ENCODE assay signal across 30 cellular contexts in the genomic region with DNA sequence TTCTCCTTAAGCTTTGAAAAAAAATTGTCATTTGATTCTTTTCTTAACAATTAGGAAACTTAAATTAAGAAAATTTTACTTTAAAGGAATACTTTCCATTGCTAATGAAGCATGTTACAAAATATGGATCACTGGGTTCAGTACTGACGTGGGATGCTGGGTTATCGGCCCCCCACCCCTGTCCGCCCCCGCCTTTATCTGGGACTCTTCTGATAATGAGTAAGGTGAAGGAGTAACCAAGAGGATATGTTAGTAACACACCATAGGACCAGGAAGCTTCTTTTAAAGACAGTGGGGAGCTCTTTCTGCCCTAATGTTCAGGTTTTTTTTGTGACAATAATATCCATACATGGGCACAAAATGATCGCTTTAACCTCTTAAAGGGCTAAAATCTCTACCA. TPM values are rescaled to one million over a fixed set of nuclear protein-coding genes. Genes with fewer than 3 reads are reported as not detected.
A peak's percentile ranks its signal among the peaks of the same experiment; 100 is the strongest.
DNase-seq lines count a peak whose midpoint lies in the region; ATAC-seq, FAIRE-seq and TF ChIP-seq lines count a peak whose summit lies in the region.
"Had no signal": no experiment of that assay in that cellular context is flagged by ENCODE, and none has a peak within 500 bp of the region (broad histone marks: within the 10 kb centered on the region; RNA-seq: fewer than 3 reads in every experiment).

No MANE protein-coding gene starts in this region.

- H3K4me2 ChIP-seq in K562 (ENCODE audit: insufficient read depth, low read length): no peak overlapping the region
- H3K4me2 ChIP-seq: A549; BLaER1; BLaER1 treated with 17β-estradiol and CSF1 and Interleukin-3, amounts not matched to agents 10 nM and 100 nM had no signal

- ATAC-seq in K562: peak; percentile 73
- ATAC-seq: A549; CD8-positive, alpha-beta T cell had no signal

- no peaks in the 10 kb centered on the region for H3K79me2 ChIP-seq in K562 (ENCODE audit: control insufficient read depth, insufficient read depth, low read length)

- TF ChIP-seq POLR2A in K562 (conservative IDR thresholded peaks at IDR 0.05): no peak

- intact Hi-C loops in K562 (cut with micrococcal nuclease): no loop called here

- no peak for TF ChIP-seq CTCF in K562 (IDR thresholded peaks at IDR 0.05 in 2 of 3, conservative IDR thresholded peaks at IDR 0.05 in 1 of 3; ENCODE audit: insufficient read depth in 2 of 3, low read depth in 1 of 3, low read length in 3 of 3)

- H2AFZ ChIP-seq in K562 (ENCODE audit: low read depth, low read length): peak overlapping the region; percentile 28; the same call in 1 of the 2 replicates

- CTCF ChIA-PET in K562 (lab: Yijun Ruan, JAX; ENCODE audit: low intra/inter-chr PET ratio): no interaction called here

- BruUV-seq in K562 (replicated peaks; lab: Mats Ljungman, UMichigan): no TSS peak

- peak; percentile 60 for FAIRE-seq in K562 (lab: Jason Lieb, UNC)
- FAIRE-seq: A204.1, A549, D721Med had no signal

- H4K20me1 ChIP-seq in K562 (replicated peaks; ENCODE audit: control insufficient read depth, insufficient read depth, low read length): no peaks in the 10 kb centered on the region
- H4K20me1 ChIP-seq: BLaER1; BLaER1 treated with 17β-estradiol and CSF1 and Interleukin-3, amounts not matched to agents 10 nM and 100 nM had no signal

- H3K9me3 ChIP-seq in K562 (replicated peaks; ENCODE audit: control insufficient read depth, insufficient read depth, low read depth, low read length): no peaks in the 10 kb centered on the region
- H3K9me3 ChIP-seq: A549; BE2C; BLaER1; BLaER1 treated with 17β-estradiol and CSF1 and Interleukin-3, amounts not matched to agents 10 nM and 100 nM; Caco-2 had no signal

- peaks cover 0 to 12% of the 10 kb centered on the region in 2 experiments; a peak in 3 of 5 replicates for H3K4me1 ChIP-seq in K562 (replicated peaks in 1 of 2; ENCODE audit: control insufficient read depth in 2 of 2, insufficient read depth in 2 of 2, low read length in 2 of 2)
- H3K4me1 ChIP-seq: BE2C, Caco-2 had no signal

- POLR2A ChIA-PET in K562 (lab: Yijun Ruan, JAX): interaction anchor here (0.7 kb wide), 1 partner anchor 10 kb away, joined by 3 read pairs; no protein-coding TSS in a partner anchor

- H3K9me1 ChIP-seq in K562 (ENCODE audit: control insufficient read depth, insufficient read depth, low read length): no peaks in the 10 kb centered on the region

- no peak overlapping the region for H3K27ac ChIP-seq in K562 (ENCODE audit: extremely low read depth, low read depth, low read length)
- H3K27ac ChIP-seq: 22Rv1; BLaER1; BLaER1 treated with 17β-estradiol and CSF1 and Interleukin-3, amounts not matched to agents 10 nM and 100 nM; C4-2B had no signal

- 0 out of 4 replicates have a peak overlapping the region, but pooled peaks of 1 of the 2 experiments have one; percentile 2 for H3K9ac ChIP-seq in K562 (ENCODE audit: insufficient read depth in 1 of 2, low read depth in 2 of 2, low read length in 2 of 2)
- H3K9ac ChIP-seq: BLaER1; BLaER1 treated with 17β-estradiol and CSF1 and Interleukin-3, amounts not matched to agents 10 nM and 100 nM had no signal

- TF ChIP-seq EP300 in K562 (IDR thresholded peaks at IDR 0.05; ENCODE audit: low read length): no peak

- H3K27me3 ChIP-seq in K562 (ENCODE audit: control insufficient read depth in 2 of 2, insufficient read depth in 2 of 2, low read length in 2 of 2): no peaks in the 10 kb centered on the region; a peak in 1 of 5 replicates
- H3K27me3 ChIP-seq: BLaER1; BLaER1 treated with 17β-estradiol and CSF1 and Interleukin-3, amounts not matched to agents 10 nM and 100 nM had no signal

- 16% methylated on average over 5 of the region's 5 CpGs for WGBS in K562 (ENCODE audit: insufficient coverage, low coverage, missing lambda C conversion rate)

- DNase-seq in K562 (ENCODE audit: extremely low read depth in 1 of 4, low spot score in 3 of 4) (peak; percentile 40 to 47 (median 43)), C1 segment of cervical spinal cord (lab: John Stamatoyannopoulos, UW) (no peak)
- DNase-seq: 8988T; ACHN; AML-193; BE2C; Caco-2; Calu3; CD4-positive, alpha-beta memory T cell; CD4-positive, alpha-beta T cell; CD4-positive, CD25-positive, alpha-beta regulatory T cell; CD8-positive, alpha-beta memory T cell; CD8-positive, alpha-beta T cell; COR-L47; DMS 273 treated with DMSO at 0.1 percent for 48 hours; DMS153; DMS53; DMS79; DMS79 treated with DMSO at 0.1 percent for 48 hours; DND-41; EL had no signal

- H3K36me3 ChIP-seq in K562 (ENCODE audit: control insufficient read depth, insufficient read depth, low read length): no peaks in the 10 kb centered on the region
- H3K36me3 ChIP-seq: BE2C; BLaER1; BLaER1 treated with 17β-estradiol and CSF1 and Interleukin-3, amounts not matched to agents 10 nM and 100 nM had no signal

- in situ Hi-C loops in K562 (cut with MboI): no loop called here

- no peak overlapping the region for H3K4me3 ChIP-seq in K562
- H3K4me3 ChIP-seq: A549; BLaER1; BLaER1 treated with 17β-estradiol and CSF1 and Interleukin-3, amounts not matched to agents 10 nM and 100 nM had no signal

- no peak for TF ChIP-seq RAD21 in K562 (CRISPR knock-in tag; conservative IDR thresholded peaks at IDR 0.05 in 1 of 2, IDR thresholded peaks at IDR 0.05 in 1 of 2)

TF ChIP-seq in K562, 482 proteins besides CTCF, POLR2A, EP300 and RAD21 (continues in another document):
- no peak for TF ChIP-seq SLC30A9 (CRISPR knock-in tag; IDR thresholded peaks at IDR 0.05)
- no peak for TF ChIP-seq NFYB (IDR thresholded peaks at IDR 0.05; ENCODE audit: extremely low read depth, insufficient read length)
- no peak for TF ChIP-seq HNRNPL (IDR thresholded peaks at IDR 0.05; ENCODE audit: low read depth, low read length)
- TF ChIP-seq NR2C1 (IDR thresholded peaks at IDR 0.05): no peak
- TF ChIP-seq NR2C1 (tag; IDR thresholded peaks at IDR 0.05): no peak
- TF ChIP-seq, protein P1, sequence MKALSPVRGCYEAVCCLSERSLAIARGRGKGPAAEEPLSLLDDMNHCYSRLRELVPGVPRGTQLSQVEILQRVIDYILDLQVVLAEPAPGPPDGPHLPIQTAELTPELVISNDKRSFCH (CRISPR knock-in tag; IDR thresholded peaks at IDR 0.05): no peak
- TF ChIP-seq, protein P1 (tag; IDR thresholded peaks at IDR 0.05): no peak
- no peak for TF ChIP-seq L3MBTL2 (IDR thresholded peaks at IDR 0.05)
- no peak for TF ChIP-seq PHB (CRISPR knock-in tag; IDR thresholded peaks at IDR 0.05)
- peak; percentile 41; the same call in 1 of the 2 replicates for TF ChIP-seq DPF2 (IDR thresholded peaks at IDR 0.05)
- TF ChIP-seq, protein P2, sequence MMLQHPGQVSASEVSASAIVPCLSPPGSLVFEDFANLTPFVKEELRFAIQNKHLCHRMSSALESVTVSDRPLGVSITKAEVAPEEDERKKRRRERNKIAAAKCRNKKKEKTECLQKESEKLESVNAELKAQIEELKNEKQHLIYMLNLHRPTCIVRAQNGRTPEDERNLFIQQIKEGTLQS (IDR thresholded peaks at IDR 0.05): no peak
- TF ChIP-seq, protein P2 (CRISPR knock-in tag; conservative IDR thresholded peaks at IDR 0.05): no peak
- no peak for TF ChIP-seq NCOA6 (IDR thresholded peaks at IDR 0.05)
- TF ChIP-seq ZNF699 (CRISPR knock-in tag; IDR thresholded peaks at IDR 0.05; ENCODE audit: insufficient replicate concordance): no peak
- TF ChIP-seq XRCC5 (IDR thresholded peaks at IDR 0.05; ENCODE audit: low read depth, low read length): no peak
- TF ChIP-seq KLF6 (CRISPR knock-in tag; IDR thresholded peaks at IDR 0.05; ENCODE audit: borderline replicate concordance): no peak
- no peak for TF ChIP-seq NFIC (IDR thresholded peaks at IDR 0.05)
- TF ChIP-seq, protein P3, sequence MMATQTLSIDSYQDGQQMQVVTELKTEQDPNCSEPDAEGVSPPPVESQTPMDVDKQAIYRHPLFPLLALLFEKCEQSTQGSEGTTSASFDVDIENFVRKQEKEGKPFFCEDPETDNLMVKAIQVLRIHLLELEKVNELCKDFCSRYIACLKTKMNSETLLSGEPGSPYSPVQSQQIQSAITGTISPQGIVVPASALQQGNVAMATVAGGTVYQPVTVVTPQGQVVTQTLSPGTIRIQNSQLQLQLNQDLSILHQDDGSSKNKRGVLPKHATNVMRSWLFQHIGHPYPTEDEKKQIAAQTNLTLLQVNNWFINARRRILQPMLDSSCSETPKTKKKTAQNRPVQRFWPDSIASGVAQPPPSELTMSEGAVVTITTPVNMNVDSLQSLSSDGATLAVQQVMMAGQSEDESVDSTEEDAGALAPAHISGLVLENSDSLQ (IDR thresholded peaks at IDR 0.05): no peak
- TF ChIP-seq PHB2 (IDR thresholded peaks at IDR 0.05; ENCODE audit: low read depth): no peak
- TF ChIP-seq PPARD (CRISPR knock-in tag; IDR thresholded peaks at IDR 0.05): no peak

RNA-seq across cellular contexts. Expression of a gene that starts 29.7 kb away (rescaled TPM):
- 6.0 and 13.1 TPM in 2 replicates for total RNA-seq in K562 (2011; cell fraction: chromatin; rRNA removed; ENCODE audit: low replicate concordance)
- total RNA-seq in K562 (2011; cell fraction: nucleolus; rRNA removed): 3.0 and 3.8 TPM in 2 replicates
- total RNA-seq in K562 (2011; cell fraction: nucleoplasm; rRNA removed): 6.7 and 10.2 TPM in 2 replicates
- total RNA-seq in K562 (2014; rRNA removed): 5.0 and 6.3 TPM in 2 replicates
- 6.1 and 8.4 TPM in 2 replicates for total RNA-seq in K562 (2014; rRNA removed; fragmentation: Illumina TruSeq; extraction: Trizol)
- total RNA-seq in K562 (2015; rRNA removed; fragmentation: Illumina TruSeq; extraction: Trizol): 5.2 and 6.0 TPM in 2 replicates
- total RNA-seq in K562 (2021): 8.2 and 10.1 TPM in 2 replicates
- polyA plus RNA-seq in K562 (2011; rRNA removed): 4.8 and 5.6 TPM in 2 replicates
- polyA plus RNA-seq in K562 (2011; cell fraction: cytosol; rRNA removed): 1.3 and 3.4 TPM in 2 replicates
- 5.5 and 8.9 TPM in 2 replicates for polyA plus RNA-seq in K562 (2011; cell fraction: nucleus; rRNA removed)
- 5.3 and 7.1 TPM in 2 replicates for polyA plus RNA-seq in K562 (2012)
- 6.6 and 11.4 TPM in 2 replicates for polyA plus RNA-seq in K562 (2014; fragmentation: Illumina TruSeq; extraction: Trizol)
- polyA plus RNA-seq in K562 (2014; fragmentation: Nextera tagmentation; extraction: Ambion mirVana): 1 to 10 TPM; 1.3 to 1.8 TPM
- polyA plus RNA-seq in K562 (2014; rRNA removed): 3.2 and 12.2 TPM in 2 replicates
- polyA minus RNA-seq in K562 (2011; rRNA and poly(A)+ RNA removed): 4.4 and 6.1 TPM in 2 replicates
- polyA minus RNA-seq in K562 (2011; cell fraction: cytosol; rRNA and poly(A)+ RNA removed): 2.9 and 3.3 TPM in 2 replicates
- 1.9 and 4.3 TPM in 2 replicates for polyA minus RNA-seq in K562 (2011; cell fraction: nucleus; rRNA and poly(A)+ RNA removed)
- total RNA-seq: B cell; CD4-positive, alpha-beta memory T cell; CD4-positive, alpha-beta T cell; CD8-positive, alpha-beta memory T cell; CD8-positive, alpha-beta T cell had no signal
- polyA plus RNA-seq: CD14-positive monocyte; CD4-positive, alpha-beta memory T cell; CD4-positive, CD25-positive, alpha-beta regulatory T cell; CD8-positive, alpha-beta memory T cell had no signal

Comparison
In these comparisons a context has a peak if more than half of its experiments do, and no peak if none do; other contexts are left out.
1. DNase-seq: peak in K562 (4 of 4); none in C1 segment of cervical spinal cord (0 of 14).